ENCODE assay signal across 23 cellular contexts in genomic region chr22:49234459-49234858, GRCh38.
A peak's percentile ranks its signal among the peaks of the same experiment; 100 is the strongest.
DNase-seq lines count a peak whose midpoint lies in the region; ATAC-seq and TF ChIP-seq lines count a peak whose summit lies in the region.
"Had no signal": no experiment of that assay in that cellular context is flagged by ENCODE, and none has a peak within 500 bp of the region (broad histone marks: within the 10 kb centered on the region; RNA-seq: fewer than 3 reads in every experiment).

No MANE protein-coding gene starts in this region.

- no peak overlapping the region for H3K4me3 Mint-ChIP-seq in CD8-positive, alpha-beta memory T cell
- H3K4me3 Mint-ChIP-seq: CD4-positive, alpha-beta memory T cell had no signal

- no peaks in the 10 kb centered on the region for H3K27me3 ChIP-seq in right atrium auricular region
- H3K27me3 ChIP-seq in CD8-positive, alpha-beta memory T cell (ENCODE audit: insufficient read depth, low read length, poor library complexity, severe bottlenecking) = no peaks in the 10 kb centered on the region
- H3K27me3 ChIP-seq: SJSA1 had no signal

- H3K36me3 ChIP-seq in right atrium auricular region = no peaks in the 10 kb centered on the region
- no peaks in the 10 kb centered on the region for H3K36me3 ChIP-seq in CD8-positive, alpha-beta memory T cell (ENCODE audit: insufficient read depth, low read length)
- H3K36me3 ChIP-seq: SJSA1 had no signal

- H3K36me3 Mint-ChIP-seq in CD8-positive, alpha-beta memory T cell = no peaks in the 10 kb centered on the region
- H3K36me3 Mint-ChIP-seq: CD4-positive, alpha-beta memory T cell had no signal

- H3K9me3 Mint-ChIP-seq in CD8-positive, alpha-beta memory T cell = no peaks in the 10 kb centered on the region
- H3K9me3 Mint-ChIP-seq: CD4-positive, alpha-beta memory T cell had no signal

- no peaks in the 10 kb centered on the region for H3K4me1 Mint-ChIP-seq in CD8-positive, alpha-beta memory T cell
- H3K4me1 Mint-ChIP-seq: CD4-positive, alpha-beta memory T cell had no signal

- DNase-seq in right atrium auricular region (ENCODE audit: low spot score) (peak; percentile 50), Right ventricle myocardium superior (no peak), ecto neural progenitor cell (ENCODE audit: low spot score) (peak; percentile 14), mucosa of gallbladder (ENCODE audit: low spot score) (peak; percentile 4), NOMO-1 treated with dmso at 0.1 percent for 144 hours (lab: John Stamatoyannopoulos, UW; ENCODE audit: unreplicated experiment) (no peak), hippocampal formation (lab: John Stamatoyannopoulos, UW) (no peak)
- no peak for DNase-seq in CD8-positive, alpha-beta memory T cell
- DNase-seq: C1 segment of cervical spinal cord; Caco-2; CD4-positive, alpha-beta memory T cell; DMS 273 treated with DMSO at 0.1 percent for 48 hours; DMS79; EL; GF-D8; Karpas-422; NCI-H1092; NCI-H1436 treated with DMSO at 0.1 percent for 48 hours; NCI-H446; NCI-H524 treated with DMSO at 0.1 percent for 48 hours; NCI-H774; PC-3 had no signal

- peaks cover 4 to 15% of the 10 kb centered on the region in 2 donors for H3K27me3 Mint-ChIP-seq in CD8-positive, alpha-beta memory T cell

- H3K4me1 ChIP-seq in right atrium auricular region = no peaks in the 10 kb centered on the region
- no peaks in the 10 kb centered on the region for H3K4me1 ChIP-seq in CD8-positive, alpha-beta memory T cell (ENCODE audit: insufficient read depth, low read length)
- H3K4me1 ChIP-seq: Caco-2, SJSA1 had no signal

- ATAC-seq in Right ventricle myocardium superior (ENCODE audit: poor library complexity) = no peak
- ATAC-seq: HepG2, PC-3 had no signal

- no peaks in the 10 kb centered on the region for H3K9me3 ChIP-seq in right atrium auricular region
- no peaks in the 10 kb centered on the region for H3K9me3 ChIP-seq in CD8-positive, alpha-beta memory T cell (ENCODE audit: low read length)
- H3K9me3 ChIP-seq: Caco-2 had no signal

- POLR2A ChIA-PET in CD8-positive, alpha-beta memory T cell (lab: Charles Lee) = no interaction called here

- intact Hi-C loops in Right ventricle myocardium superior (cut with DNase I) = no loop called here

- H3K4me3 ChIP-seq in right atrium auricular region = no peak overlapping the region
- no peak overlapping the region for H3K4me3 ChIP-seq in CD8-positive, alpha-beta memory T cell (ENCODE audit: low read length)
- H3K4me3 ChIP-seq: SJSA1 had no signal

- CTCF ChIA-PET in CD8-positive, alpha-beta memory T cell (lab: Charles Lee) = no interaction called here

- H3K27ac Mint-ChIP-seq in CD8-positive, alpha-beta memory T cell = no peak overlapping the region
- H3K27ac Mint-ChIP-seq: CD4-positive, alpha-beta memory T cell had no signal

- no peak for TF ChIP-seq CTCF in right atrium auricular region (IDR thresholded peaks at IDR 0.05)

- H3K27ac ChIP-seq in right atrium auricular region = no peak overlapping the region
- no peak overlapping the region for H3K27ac ChIP-seq in CD8-positive, alpha-beta memory T cell (ENCODE audit: low read depth, low read length)
- H3K27ac ChIP-seq: SJSA1 had no signal

Comparison
In these comparisons a context has a peak if more than half of its experiments do, and no peak if none do; other contexts are left out.
1. DNase-seq: peak in right atrium auricular region (single experiment), ecto neural progenitor cell (single experiment) and mucosa of gallbladder (single experiment); none in Right ventricle myocardium superior (single experiment), CD8-positive, alpha-beta memory T cell (0 of 5), NOMO-1 treated with dmso at 0.1 percent for 144 hours (single experiment) and hippocampal formation (0 of 2).